Comparison of ENCODE assay signal across 17 cellular contexts in genomic region chr17:76388966-76389888, GRCh38. TPM values are rescaled to one million over a fixed set of nuclear protein-coding genes. Genes with fewer than 3 reads are reported as not detected.
A peak's percentile ranks its signal among the peaks of the same experiment; 100 is the strongest.
DNase-seq lines count a peak whose midpoint lies in the region; ATAC-seq, FAIRE-seq and TF ChIP-seq lines count a peak whose summit lies in the region.
"Had no signal": no experiment of that assay in that cellular context is flagged by ENCODE, and none has a peak within 500 bp of the region (broad histone marks: within the 10 kb centered on the region; RNA-seq: fewer than 3 reads in every experiment).

No MANE protein-coding gene starts in this region.

- BruUV-seq in A673 (replicated peaks; lab: Mats Ljungman, UMichigan): TSS peak; percentile 65

- CTCF ChIA-PET in A673 (lab: Charles Lee): interaction anchor here (0.8 kb wide), 1 partner anchor 9 kb away, joined by 3 read pairs; no protein-coding TSS in a partner anchor

- intact Hi-C loops in A673 (cut with micrococcal nuclease; ENCODE audit: unreplicated experiment): loop anchor here (5.0 kb wide), 1 partner anchor 87 kb away; no protein-coding TSS in a partner anchor

- H3K9me3 ChIP-seq in A673 (ENCODE audit: low read depth, low read length, poor library complexity, severe bottlenecking): no peaks in the 10 kb centered on the region
- no peaks in the 10 kb centered on the region; the same call in 1 of the 2 replicates for H3K9me3 ChIP-seq in BE2C
- H3K9me3 ChIP-seq: sigmoid colon, thyroid gland had no signal

- POLR2A ChIA-PET in A673 (lab: Charles Lee; ENCODE audit: low non-redundant PET): no interaction called here

- DNase-seq in A673 (ENCODE audit: low spot score): no peak
- peak; percentile 34 for DNase-seq in HT1080 (ENCODE audit: low read depth)
- no peak for DNase-seq in astrocyte of the spinal cord (ENCODE audit: low read depth, low spot score)
- DNase-seq in fibroblast of pulmonary artery (ENCODE audit: low read depth): no peak
- no peak for DNase-seq in BE2C
- no peak for DNase-seq in NCI-H128 (lab: John Stamatoyannopoulos, UW; ENCODE audit: unreplicated experiment)
- no peak for DNase-seq in HTR-8/SVneo (ENCODE audit: insufficient read length, low spot score)
- DNase-seq: ACHN; activated effector memory CD4-positive, alpha-beta T cell treated with anti-CD3 and anti-CD28 coated beads, Interleukin-2, amount 50 U/mL, for 16 hours; aorta; effector memory CD4-positive, alpha-beta T cell; NCI-H1436 treated with DMSO at 0.1 percent for 48 hours; sigmoid colon; stimulated activated CD4-positive, alpha-beta T cell treated with anti-CD3 and anti-CD28 coated beads, Interleukin-4, amount 100 ng/mL, for 24 hours; thyroid gland had no signal

- H3K36me3 ChIP-seq in A673 (ENCODE audit: insufficient read depth, low read length, poor library complexity, severe bottlenecking) (peaks cover 18% of the 10 kb centered on the region), BE2C (peaks cover 24% of the 10 kb centered on the region)

- no peak for FAIRE-seq in HTR-8/SVneo (lab: Jason Lieb, UNC)
- FAIRE-seq: D721Med had no signal

- no peak for TF ChIP-seq CTCF in A673 (conservative IDR thresholded peaks at IDR 0.05; ENCODE audit: low read depth, low read length)
- TF ChIP-seq CTCF in astrocyte of the spinal cord (IDR thresholded peaks at IDR 0.05; ENCODE audit: low read depth, low read length): peak; percentile 22
- TF ChIP-seq CTCF in fibroblast of pulmonary artery (IDR thresholded peaks at IDR 0.05; ENCODE audit: low read length, missing control alignments): peak; percentile 10
- no peak for TF ChIP-seq CTCF in BE2C (IDR thresholded peaks at IDR 0.05; ENCODE audit: low read depth, low read length)

- H3K4me1 ChIP-seq in A673 (ENCODE audit: insufficient read depth, low read length, poor library complexity, severe bottlenecking) (peaks cover 13% of the 10 kb centered on the region), BE2C (peaks cover 16% of the 10 kb centered on the region)

- no peak for ATAC-seq in HG02870 (IDR thresholded peaks at IDR 0.05; ENCODE audit: unreplicated experiment)

- peaks cover 13% of the 10 kb centered on the region for H3K27me3 ChIP-seq in A673 (replicated peaks; ENCODE audit: insufficient read depth, low read depth, low read length, poor library complexity)
- H3K27me3 ChIP-seq in BE2C: peaks cover 18% of the 10 kb centered on the region
- H3K27me3 ChIP-seq: thyroid gland had no signal

- in situ Hi-C loops in astrocyte of the spinal cord (cut with HindIII; ENCODE audit: low sequenced_read_pairs): no loop called here

- H3K27ac ChIP-seq in A673 (ENCODE audit: low read depth, low read length, poor library complexity, severe bottlenecking): no peak overlapping the region
- H3K27ac ChIP-seq: sigmoid colon, thyroid gland had no signal

- H3K4me3 ChIP-seq in A673 (ENCODE audit: low read depth, low read length, poor library complexity, severe bottlenecking) (no peak overlapping the region), astrocyte of the spinal cord (ENCODE audit: low read depth, low read length) (no peak overlapping the region), fibroblast of pulmonary artery (replicated peaks; ENCODE audit: low read depth, low read length) (no peak overlapping the region), BE2C (ENCODE audit: low read depth, low read length) (no peak overlapping the region)
- H3K4me3 ChIP-seq: sigmoid colon, thyroid gland had no signal

RNA-seq across cellular contexts. Expression of gene SPHK1, which starts 4.8 kb away (rescaled TPM):
- 0.50 and 0.54 TPM in 2 replicates for total RNA-seq in A673 (2021)
- 107 and 122 TPM in 2 replicates for total RNA-seq in HT1080 (2014; rRNA removed; shearing (Covaris generic))
- polyA plus RNA-seq in HT1080 (2015; cell fraction: cytosol; rRNA removed): 88.1 and 96.5 TPM in 2 replicates
- 135 and 156 TPM in 2 replicates for polyA plus RNA-seq in HT1080 (2015; cell fraction: nucleus; rRNA removed)
- 14.1 TPM for polyA plus RNA-seq in BE2C (2012; ENCODE audit: insufficient read depth, insufficient read length, low read depth)

RNA-seq across cellular contexts. Expression of gene PRPSAP1, which starts 35.5 kb away (rescaled TPM):
- total RNA-seq in A673 (2021): 77.5 and 89.2 TPM in 2 replicates
- 20.8 and 35.2 TPM in 2 replicates for total RNA-seq in HT1080 (2014; rRNA removed; shearing (Covaris generic))
- 69.9 and 77.2 TPM in 2 replicates for polyA plus RNA-seq in HT1080 (2015; cell fraction: cytosol; rRNA removed)
- polyA plus RNA-seq in HT1080 (2015; cell fraction: nucleus; rRNA removed): 125 and 141 TPM in 2 replicates
- 67.5 TPM for polyA plus RNA-seq in BE2C (2012; ENCODE audit: insufficient read depth, insufficient read length, low read depth)

Comparison
In these comparisons a context has a peak if more than half of its experiments do, and no peak if none do; other contexts are left out.
1. CTCF ChIP-seq: peak in astrocyte of the spinal cord (single experiment) and fibroblast of pulmonary artery (single experiment); none in A673 (single experiment) and BE2C (single experiment).
2. RNA of gene SPHK1, which starts 4.8 kb away (total RNA-seq): 107 to 122 TPM in HT1080; 0.50 to 0.54 TPM in A673; every median in the first group is over 10 times any median in the second.